Comparison of ENCODE assay signal across 1 cellular context in the genomic region with DNA sequence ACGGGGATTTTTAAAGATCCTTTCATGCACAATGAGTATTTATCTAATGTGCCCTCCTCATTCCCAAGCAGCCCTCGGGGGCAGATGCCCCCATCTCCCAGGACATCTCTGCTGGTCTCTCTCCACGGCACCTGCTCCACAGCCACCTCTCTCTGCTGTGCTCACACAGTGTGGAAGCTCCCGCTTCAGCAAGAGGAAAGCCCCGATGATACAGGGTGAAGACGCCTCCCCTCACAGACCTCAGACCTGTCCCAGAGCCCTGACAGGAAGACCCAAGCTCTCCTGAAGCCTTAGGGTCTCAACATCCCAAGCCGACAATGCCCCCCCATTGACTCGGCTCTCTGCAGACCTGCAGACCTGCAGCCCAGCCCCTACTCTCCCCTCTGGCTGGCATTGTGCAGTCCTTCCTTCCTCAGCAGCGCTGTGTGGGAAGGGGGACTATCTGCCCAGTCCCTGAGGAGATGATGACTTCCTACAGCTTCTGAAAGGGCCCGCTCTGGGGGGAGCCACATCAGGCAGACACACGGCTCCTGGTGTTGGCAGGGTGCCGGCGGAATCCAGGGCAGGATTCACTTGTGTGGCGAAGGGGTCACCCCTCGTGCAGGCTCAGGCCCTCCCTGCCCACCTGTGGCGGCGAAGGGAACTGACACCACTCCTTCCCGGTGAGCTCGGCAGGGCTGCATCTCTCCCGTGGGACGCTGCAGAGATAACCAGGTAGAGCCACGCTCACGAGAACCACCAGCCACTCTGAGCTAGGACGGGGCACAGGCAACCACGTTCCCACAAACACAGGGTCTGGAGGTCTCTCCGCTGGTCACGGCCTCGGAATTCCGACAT.
TF ChIP-seq lines count a peak whose summit lies in the region.

No MANE protein-coding gene starts in this region.

TF ChIP-seq in GM23338, 12 proteins besides CTCF, POLR2A, EP300 and RAD21 (continued from another document):
- TF ChIP-seq ZNF114 (CRISPR knock-in tag; IDR thresholded peaks at IDR 0.05) (no peak), POLR2AphosphoS5 (IDR thresholded peaks at IDR 0.05; ENCODE audit: low read depth) (no peak)
